8 cellular contexts compared by ENCODE assay signal in the genomic region with DNA sequence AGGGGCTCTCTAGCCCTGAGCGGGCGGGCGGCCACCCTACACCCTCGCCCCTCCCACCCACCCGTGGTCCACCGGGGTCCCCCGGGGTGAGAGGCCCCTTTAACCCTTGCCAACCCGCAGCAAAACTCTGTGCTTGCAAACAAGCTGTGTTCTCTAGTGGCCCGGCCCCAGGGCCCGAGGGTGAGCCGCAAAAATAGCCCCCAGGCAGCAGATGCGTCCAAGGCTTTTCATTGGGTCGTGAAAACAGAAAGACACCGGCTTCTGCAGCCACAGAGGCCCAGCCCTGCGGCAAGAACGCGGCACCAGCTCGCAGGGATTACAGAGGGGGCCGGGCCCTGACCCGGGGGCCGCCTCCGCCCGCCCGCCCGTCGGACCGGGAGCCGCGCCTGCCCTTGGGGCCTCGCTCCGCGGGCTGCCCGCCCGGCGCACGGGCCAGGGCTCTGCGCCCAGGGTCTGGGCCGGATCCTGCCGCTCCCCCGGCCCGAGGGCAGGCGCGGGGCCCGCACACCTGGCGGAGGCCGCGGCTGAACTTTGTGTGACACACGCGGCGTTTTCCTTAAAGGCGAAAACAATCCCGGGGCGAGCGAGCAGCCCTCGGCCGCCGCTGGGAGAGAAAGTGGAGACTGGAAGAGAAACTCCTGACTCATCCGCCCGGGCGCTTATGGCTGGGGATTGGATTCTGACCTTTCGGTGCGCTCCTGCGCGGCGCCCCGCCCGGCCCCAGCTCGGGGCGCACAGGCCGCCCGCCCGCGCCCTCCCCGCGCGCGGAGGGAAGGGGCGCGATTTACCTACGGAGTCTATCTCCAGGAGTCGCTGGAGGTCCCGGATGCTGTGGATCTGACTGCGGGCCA. TPM values are rescaled to one million over a fixed set of nuclear protein-coding genes. Genes with fewer than 3 reads are reported as not detected.
DNase-seq lines count a peak whose midpoint lies in the region; ATAC-seq and TF ChIP-seq lines count a peak whose summit lies in the region.

No MANE protein-coding gene starts in this region.

- no peaks in the 10 kb centered on the region for H3K36me3 Mint-ChIP-seq in nephron progenitor cell (ENCODE audit: low read depth)
- H3K36me3 Mint-ChIP-seq in naive thymus-derived CD8-positive, alpha-beta T cell: peaks cover 0 to 3% (median 0%) of the 10 kb centered on the region in 3 donors

- no peaks in the 10 kb centered on the region; the same call in 1 of the 2 replicates for H3K27me3 ChIP-seq in Panc1 (ENCODE audit: control insufficient read depth, insufficient read depth, low read length)

- DNase-seq in Daoy (ENCODE audit: low read depth): peak; percentile 87
- DNase-seq in Panc1 (ENCODE audit: low read depth, low spot score): no peak
- no peak for DNase-seq in epithelial cell of proximal tubule (ENCODE audit: low read depth)
- DNase-seq in nephron progenitor cell: peak; percentile 56
- DNase-seq in NCI-H1105 treated with DMSO at 0.1 percent for 48 hours (lab: John Stamatoyannopoulos, UW): no peak
- no peak for DNase-seq in naive thymus-derived CD8-positive, alpha-beta T cell

- H3K4me3 Mint-ChIP-seq in nephron progenitor cell: peak overlapping the region; percentile 81
- peak overlapping the region in 1 of 10 donors; percentile 43 for H3K4me3 Mint-ChIP-seq in naive thymus-derived CD8-positive, alpha-beta T cell

- ATAC-seq in Panc1 (no peak), GM19023 (IDR thresholded peaks at IDR 0.05; ENCODE audit: unreplicated experiment) (no peak), HG03460 (IDR thresholded peaks at IDR 0.05; ENCODE audit: unreplicated experiment) (no peak)
- ATAC-seq in naive thymus-derived CD8-positive, alpha-beta T cell: no peak

- peaks cover 42% of the 10 kb centered on the region for H3K27me3 Mint-ChIP-seq in nephron progenitor cell (ENCODE audit: low read depth, poor library complexity)
- peaks cover 10 to 50% (median 17%) of the 10 kb centered on the region in 5 donors for H3K27me3 Mint-ChIP-seq in naive thymus-derived CD8-positive, alpha-beta T cell

- peaks cover 42% of the 10 kb centered on the region for H3K4me1 Mint-ChIP-seq in nephron progenitor cell
- peaks cover 6 to 18% (median 16%) of the 10 kb centered on the region in 4 donors for H3K4me1 Mint-ChIP-seq in naive thymus-derived CD8-positive, alpha-beta T cell

- H3K9me3 Mint-ChIP-seq in nephron progenitor cell: no peaks in the 10 kb centered on the region
- H3K9me3 Mint-ChIP-seq in naive thymus-derived CD8-positive, alpha-beta T cell: no peaks in the 10 kb centered on the region

- no peak overlapping the region; the same call in 1 of the 2 replicates for H3K27ac ChIP-seq in Panc1 (ENCODE audit: low read length)

- POLR2A ChIA-PET in Panc1 (lab: Charles Lee): no interaction called here
- POLR2A ChIA-PET in naive thymus-derived CD8-positive, alpha-beta T cell (lab: Charles Lee): no interaction called here

- in situ Hi-C loops in Panc1 (cut with HindIII; ENCODE audit: low pct_unique_long_range_greater_than_20kb, low sequenced_read_pairs): no loop called here

- no peaks in the 10 kb centered on the region; the same call in 1 of the 2 replicates for H3K36me3 ChIP-seq in Panc1 (ENCODE audit: control insufficient read depth, insufficient read depth, low read length)

- CTCF ChIA-PET in Panc1 (lab: Charles Lee): interaction anchor here (0.7 kb wide), 1 partner anchor 79 kb away, joined by 7 read pairs; no protein-coding TSS in a partner anchor

- no peak overlapping the region for H3K27ac Mint-ChIP-seq in nephron progenitor cell
- no peak overlapping the region for H3K27ac Mint-ChIP-seq in naive thymus-derived CD8-positive, alpha-beta T cell

- H3K4me1 ChIP-seq in Panc1 (ENCODE audit: control insufficient read depth, insufficient read depth, low read length): peaks cover 11% of the 10 kb centered on the region

- H3K4me3 ChIP-seq in Panc1 (ENCODE audit: low read depth in 2 of 2, low read length in 2 of 2) (peak overlapping the region; percentile 67 to 81), epithelial cell of proximal tubule (ENCODE audit: low read depth, low read length) (peak overlapping the region; percentile 69)

- no TSS peak for BruUV-seq in Panc1 (replicated peaks; lab: Mats Ljungman, UMichigan)

- no peak for TF ChIP-seq CTCF in Panc1 (IDR thresholded peaks at IDR 0.05)
- TF ChIP-seq CTCF in epithelial cell of proximal tubule (conservative IDR thresholded peaks at IDR 0.05; ENCODE audit: low read depth, low read length): no peak
- no peak for TF ChIP-seq CTCF in nephron progenitor cell (IDR thresholded peaks at IDR 0.05)

- H3K9me3 ChIP-seq in Panc1 (ENCODE audit: control insufficient read depth, insufficient read depth, low read depth, low read length): no peaks in the 10 kb centered on the region

- intact Hi-C loops in Panc1 (cut with micrococcal nuclease; ENCODE audit: unreplicated experiment): no loop called here

RNA-seq across cellular contexts. Expression of gene PDGFA, which starts 2.8 kb away (rescaled TPM):
- total RNA-seq in Daoy (2014; rRNA removed; shearing (Covaris generic)): 23.1 and 34.1 TPM in 2 replicates
- total RNA-seq in Panc1 (2021; ENCODE audit: unreplicated experiment): 18.5 TPM
- polyA plus RNA-seq in Panc1 (2012; ENCODE audit: insufficient read length): 18.1 TPM
- total RNA-seq in epithelial cell of proximal tubule: 11.6 and 27.3 TPM in 2 replicates
- total RNA-seq in naive thymus-derived CD8-positive, alpha-beta T cell: under 1 TPM; 0.21 to 0.30 TPM
- polyA plus RNA-seq in naive thymus-derived CD8-positive, alpha-beta T cell: not detected

Comparison
In these comparisons a context has a peak if more than half of its experiments do, and no peak if none do; other contexts are left out.
1. DNase-seq: peak in Daoy (single experiment) and nephron progenitor cell (single experiment); none in Panc1 (single experiment), epithelial cell of proximal tubule (single experiment), NCI-H1105 treated with DMSO at 0.1 percent for 48 hours (single experiment) and naive thymus-derived CD8-positive, alpha-beta T cell (0 of 10).